In genomic region chr7:151077705-151078232, GRCh38 we compare ENCODE assay signal across 11 cellular contexts. TPM values are rescaled to one million over a fixed set of nuclear protein-coding genes. Genes with fewer than 3 reads are reported as not detected.
DNase-seq lines count a peak whose midpoint lies in the region; ATAC-seq and TF ChIP-seq lines count a peak whose summit lies in the region.
"Had no signal": no experiment of that assay in that cellular context is flagged by ENCODE, and none has a peak within 500 bp of the region (broad histone marks: within the 10 kb centered on the region; RNA-seq: fewer than 3 reads in every experiment).

No MANE protein-coding gene starts in this region.

- H3K27ac Mint-ChIP-seq in activated CD8-positive, alpha-beta memory T cell treated with anti-CD3 and anti-CD28 coated beads, Interleukin-2, amount 10 ng/mL, durations not matched to agents 7 days and 5 days, result peak overlapping the region; percentile 56
- H3K27ac Mint-ChIP-seq in glutamatergic neuron (ENCODE audit: unreplicated experiment), result peak overlapping the region; percentile 59

- CTCF ChIA-PET in activated CD8-positive, alpha-beta memory T cell treated with anti-CD3 and anti-CD28 coated beads, Interleukin-2, amount 10 ng/mL, durations not matched to agents 7 days and 5 days (lab: Charles Lee), result interaction anchor here (1.0 to 2.5 kb wide), 3 partner anchors 10 to 180 kb away, joined by 3 to 7 read pairs (median 6); no protein-coding TSS in a partner anchor
- CTCF ChIA-PET in RWPE1 (lab: Yijun Ruan, JAX), result interaction anchor here (1.1 kb wide), 1 partner anchor 112 kb away, joined by 3 read pairs; no protein-coding TSS in a partner anchor

- no peaks in the 10 kb centered on the region for H3K27me3 ChIP-seq in gastrocnemius medialis

- no peaks in the 10 kb centered on the region for H3K9me3 ChIP-seq in gastrocnemius medialis

- TF ChIP-seq CTCF in RWPE1 (conservative IDR thresholded peaks at IDR 0.05; ENCODE audit: low read depth), result no peak
- TF ChIP-seq CTCF in glutamatergic neuron (IDR thresholded peaks at IDR 0.05; ENCODE audit: partially characterized antibody, unreplicated experiment), result no peak
- no peak for TF ChIP-seq CTCF in gastrocnemius medialis (IDR thresholded peaks at IDR 0.05 in 4 of 5, conservative IDR thresholded peaks at IDR 0.05 in 1 of 5)

- H3K27ac ChIP-seq in RWPE1 (peak overlapping the region; percentile 99), gastrocnemius medialis (peak overlapping the region in 3 of 4 donors; percentile 17 to 96 (median 54))

- no peak overlapping the region for H3K4me3 ChIP-seq in gastrocnemius medialis

- H3K36me3 ChIP-seq in gastrocnemius medialis, result peaks cover 0 to 23% of the 10 kb centered on the region in 2 donors

- TF ChIP-seq POLR2A in gastrocnemius medialis (IDR thresholded peaks at IDR 0.05), result no peak

- intact Hi-C loops in gastrocnemius medialis (cut with DNase I; ENCODE audit: low total_unique reads), result no loop called here

- ATAC-seq in activated CD8-positive, alpha-beta memory T cell treated with anti-CD3 and anti-CD28 coated beads, Interleukin-2, amount 10 ng/mL, durations not matched to agents 7 days and 5 days, result no peak
- ATAC-seq in gastrocnemius medialis (no peak), GM21825 (IDR thresholded peaks at IDR 0.05; ENCODE audit: unreplicated experiment) (no peak)
- no peak for ATAC-seq in activated CD4-positive, CD25-positive, alpha-beta regulatory T cell treated with anti-CD3 and anti-CD28 coated beads, Interleukin-2, amount 50 U/mL, for 24 hours

- POLR2A ChIA-PET in RWPE1 (lab: Yijun Ruan, JAX; ENCODE audit: low non-redundant PET), result interaction anchor here (1.4 kb wide), 1 partner anchor 10 kb away, joined by 4 read pairs; no protein-coding TSS in a partner anchor

- no peaks in the 10 kb centered on the region for H3K9me3 Mint-ChIP-seq in activated CD8-positive, alpha-beta memory T cell treated with anti-CD3 and anti-CD28 coated beads, Interleukin-2, amount 10 ng/mL, durations not matched to agents 7 days and 5 days (ENCODE audit: low read depth)
- H3K9me3 Mint-ChIP-seq in glutamatergic neuron (ENCODE audit: unreplicated experiment), result peaks cover 5% of the 10 kb centered on the region

- DNase-seq in activated CD8-positive, alpha-beta memory T cell treated with anti-CD3 and anti-CD28 coated beads, Interleukin-2, amount 10 ng/mL, durations not matched to agents 7 days and 5 days, result no peak
- DNase-seq in activated CD8-positive, alpha-beta memory T cell treated with anti-CD3 and anti-CD28 coated beads, Interleukin-2, amount 50 U/mL, for 48 hours, result no peak
- no peak for DNase-seq in RWPE1 (ENCODE audit: low spot score)
- DNase-seq in glutamatergic neuron, result no peak
- no peak for DNase-seq in gastrocnemius medialis
- no peak for DNase-seq in NCI-H146 treated with DMSO at 0.1 percent for 48 hours (lab: John Stamatoyannopoulos, UW; ENCODE audit: unreplicated experiment)
- DNase-seq: activated CD4-positive, CD25-positive, alpha-beta regulatory T cell; anterior cingulate cortex; KBM-7 had no signal

- peaks cover 12% of the 10 kb centered on the region for H3K36me3 Mint-ChIP-seq in activated CD8-positive, alpha-beta memory T cell treated with anti-CD3 and anti-CD28 coated beads, Interleukin-2, amount 10 ng/mL, durations not matched to agents 7 days and 5 days
- no peaks in the 10 kb centered on the region for H3K36me3 Mint-ChIP-seq in glutamatergic neuron (ENCODE audit: unreplicated experiment)

- H3K4me1 ChIP-seq in gastrocnemius medialis, result peaks cover 34 to 38% of the 10 kb centered on the region in 2 donors

- H3K4me3 Mint-ChIP-seq in activated CD8-positive, alpha-beta memory T cell treated with anti-CD3 and anti-CD28 coated beads, Interleukin-2, amount 10 ng/mL, durations not matched to agents 7 days and 5 days, result peak overlapping the region; percentile 38
- H3K4me3 Mint-ChIP-seq in glutamatergic neuron (ENCODE audit: unreplicated experiment), result peak overlapping the region; percentile 39

- in situ Hi-C loops in gastrocnemius medialis (cut with MboI; ENCODE audit: low sequenced_read_pairs in 4 of 4), result no loop called here

- no peaks in the 10 kb centered on the region for H3K27me3 Mint-ChIP-seq in activated CD8-positive, alpha-beta memory T cell treated with anti-CD3 and anti-CD28 coated beads, Interleukin-2, amount 10 ng/mL, durations not matched to agents 7 days and 5 days
- peaks cover 7% of the 10 kb centered on the region for H3K27me3 Mint-ChIP-seq in glutamatergic neuron (ENCODE audit: unreplicated experiment)

- peaks cover 39% of the 10 kb centered on the region for H3K4me1 Mint-ChIP-seq in activated CD8-positive, alpha-beta memory T cell treated with anti-CD3 and anti-CD28 coated beads, Interleukin-2, amount 10 ng/mL, durations not matched to agents 7 days and 5 days
- H3K4me1 Mint-ChIP-seq in glutamatergic neuron (ENCODE audit: low read depth, unreplicated experiment), result peaks cover 16% of the 10 kb centered on the region

RNA-seq across cellular contexts. Expression of gene FASTK, which starts 2.8 kb away (rescaled TPM):
- 10 to 100 TPM; 77.7 to 79.5 TPM for total RNA-seq in activated CD8-positive, alpha-beta memory T cell treated with anti-CD3 and anti-CD28 coated beads, Interleukin-2, amount 10 ng/mL, durations not matched to agents 7 days and 5 days
- 64.7 TPM for total RNA-seq in glutamatergic neuron (ENCODE audit: unreplicated experiment)
- 100 to 1,000 TPM; 108 to 181 (median 141) TPM for total RNA-seq in gastrocnemius medialis

RNA-seq across cellular contexts. Expression of gene TMUB1, which starts 5.5 kb away (rescaled TPM):
- 10 to 100 TPM; 83.1 to 85.7 TPM for total RNA-seq in activated CD8-positive, alpha-beta memory T cell treated with anti-CD3 and anti-CD28 coated beads, Interleukin-2, amount 10 ng/mL, durations not matched to agents 7 days and 5 days
- 45.7 TPM for total RNA-seq in glutamatergic neuron (ENCODE audit: unreplicated experiment)
- 100 to 1,000 TPM in 2 of 4 donors, 10 to 100 TPM in 2; 55.5 to 137 (median 97.4) TPM for total RNA-seq in gastrocnemius medialis

RNA-seq across cellular contexts. Expression of gene AGAP3, which starts 8.5 kb away (rescaled TPM):
- total RNA-seq in activated CD8-positive, alpha-beta memory T cell treated with anti-CD3 and anti-CD28 coated beads, Interleukin-2, amount 10 ng/mL, durations not matched to agents 7 days and 5 days, result 10 to 100 TPM; 30.0 to 36.2 TPM
- total RNA-seq in glutamatergic neuron (ENCODE audit: unreplicated experiment) (406 TPM), gastrocnemius medialis (10 to 100 TPM; 31.1 to 65.3 (median 36.3) TPM)

RNA-seq across cellular contexts. Expression of gene SLC4A2, which starts 18.4 kb away (rescaled TPM):
- total RNA-seq in activated CD8-positive, alpha-beta memory T cell treated with anti-CD3 and anti-CD28 coated beads, Interleukin-2, amount 10 ng/mL, durations not matched to agents 7 days and 5 days, result 100 to 1,000 TPM; 114 to 121 TPM
- total RNA-seq in glutamatergic neuron (ENCODE audit: unreplicated experiment) (99.4 TPM), gastrocnemius medialis (10 to 100 TPM; 27.5 to 39.6 (median 33.0) TPM)

RNA-seq across cellular contexts. Expression of gene CDK5, which starts 20.1 kb away (rescaled TPM):
- total RNA-seq in activated CD8-positive, alpha-beta memory T cell treated with anti-CD3 and anti-CD28 coated beads, Interleukin-2, amount 10 ng/mL, durations not matched to agents 7 days and 5 days, result 10 to 100 TPM; 18.1 to 24.4 TPM
- total RNA-seq in glutamatergic neuron (ENCODE audit: unreplicated experiment) (52.9 TPM), gastrocnemius medialis (10 to 100 TPM in 1 of 4 donors, 1 to 10 TPM in 3; 3.7 to 10.7 (median 5.9) TPM)
